Comparison of ENCODE assay signal across 19 cellular contexts in the genomic region with DNA sequence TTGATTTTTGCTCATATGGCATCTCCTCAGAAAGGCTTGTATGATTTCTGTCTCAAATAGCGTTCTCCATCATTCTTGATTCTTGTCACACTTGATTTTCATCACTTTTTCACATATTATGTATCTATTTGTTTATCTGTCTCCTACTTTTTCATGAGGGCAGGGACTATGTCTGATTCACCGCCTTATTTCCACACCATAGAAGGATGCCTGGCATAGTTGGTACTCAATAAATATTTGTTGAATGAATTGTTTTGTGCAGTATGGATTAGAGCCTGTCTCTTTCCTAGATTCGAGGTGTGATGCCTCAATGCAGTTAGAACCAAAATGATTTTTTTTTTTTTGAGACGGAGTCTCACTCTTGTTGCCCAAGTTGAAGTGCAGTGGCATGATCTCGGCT. TPM values are rescaled to one million over a fixed set of nuclear protein-coding genes. Genes with fewer than 3 reads are reported as not detected.
A peak's percentile ranks its signal among the peaks of the same experiment; 100 is the strongest.
DNase-seq lines count a peak whose midpoint lies in the region; ATAC-seq and TF ChIP-seq lines count a peak whose summit lies in the region.
"Had no signal": no experiment of that assay in that cellular context is flagged by ENCODE, and none has a peak within 500 bp of the region (broad histone marks: within the 10 kb centered on the region; RNA-seq: fewer than 3 reads in every experiment).

No MANE protein-coding gene starts in this region.

- no peaks in the 10 kb centered on the region for H3K27me3 ChIP-seq in thyroid gland
- H3K27me3 ChIP-seq: right lobe of liver had no signal

- H3K27ac ChIP-seq in VCaP: peak overlapping the region; percentile 89
- H3K27ac ChIP-seq in thyroid gland: peak overlapping the region; percentile 55 to 69 (median 63)
- H3K27ac ChIP-seq: right lobe of liver had no signal

- H3K4me3 ChIP-seq in thyroid gland (replicated peaks in 1 of 3): no peak overlapping the region
- H3K4me3 ChIP-seq: lung, right lobe of liver had no signal

- intact Hi-C loops in activated naive CD4-positive, alpha-beta T cell treated with anti-CD3 and anti-CD28 coated beads for 36 hours (cut with micrococcal nuclease): no loop called here
- intact Hi-C loops in thyroid gland (cut with DNase I): no loop called here

- H3K36me3 Mint-ChIP-seq in activated naive CD4-positive, alpha-beta T cell treated with anti-CD3 and anti-CD28 coated beads for 36 hours (ENCODE audit: low read depth): peaks cover 51% of the 10 kb centered on the region
- H3K36me3 Mint-ChIP-seq in activated naive CD4-positive, alpha-beta T cell treated with anti-CD3 and anti-CD28 coated beads, Interleukin-2, amount 50 U/mL, for 72 hours: peaks cover 21 to 41% of the 10 kb centered on the region in 2 donors
- H3K36me3 Mint-ChIP-seq in immature natural killer cell: peaks cover 9 to 30% (median 13%) of the 10 kb centered on the region in 3 donors

- no peak for DNase-seq in activated naive CD4-positive, alpha-beta T cell treated with anti-CD3 and anti-CD28 coated beads for 36 hours
- DNase-seq in activated naive CD4-positive, alpha-beta T cell treated with anti-CD3 and anti-CD28 coated beads, Interleukin-2, amount 50 U/mL, for 72 hours (ENCODE audit: low spot score in 2 of 2): no peak
- no peak for DNase-seq in immature natural killer cell
- no peak for DNase-seq in thyroid gland
- no peak for DNase-seq in NCI-H510A treated with DMSO at 0.1 percent for 48 hours (lab: John Stamatoyannopoulos, UW)
- no peak for DNase-seq in cerebellum (ENCODE audit: low spot score)
- no peak for DNase-seq in effector CD4-positive, alpha-beta T cell
- DNase-seq: activated B cell treated with CpG ODN at 0.5 μM for 24 hours; activated CD8-positive, alpha-beta memory T cell treated with anti-CD3 and anti-CD28 coated beads, Interleukin-2, amount 50 U/mL, for 48 hours; cerebellar nuclear complex; GDM1; NCI-H2029; NCI-H526 treated with DMSO at 0.1 percent for 48 hours; right lobe of liver; stimulated activated CD4-positive, alpha-beta T cell treated with anti-CD3 and anti-CD28 coated beads, Interleukin-4, amount 100 ng/mL, for 1 hour had no signal

- peaks cover 2% of the 10 kb centered on the region for H3K9me3 Mint-ChIP-seq in activated naive CD4-positive, alpha-beta T cell treated with anti-CD3 and anti-CD28 coated beads for 36 hours
- H3K9me3 Mint-ChIP-seq in activated naive CD4-positive, alpha-beta T cell treated with anti-CD3 and anti-CD28 coated beads, Interleukin-2, amount 50 U/mL, for 72 hours: no peaks in the 10 kb centered on the region
- no peaks in the 10 kb centered on the region for H3K9me3 Mint-ChIP-seq in immature natural killer cell
- H3K9me3 Mint-ChIP-seq: activated B cell treated with CpG ODN at 0.5 μM for 24 hours, neural crest cell, type B pancreatic cell had no signal

- H3K4me1 ChIP-seq in thyroid gland: peaks cover 10 to 20% of the 10 kb centered on the region in 2 donors
- H3K4me1 ChIP-seq: right lobe of liver had no signal

- WGBS in thyroid gland, 2 donors: 74 to 78% methylated on average over 5 of the region's 5 CpGs

- TF ChIP-seq CTCF in VCaP (conservative IDR thresholded peaks at IDR 0.05): no peak
- no peak for TF ChIP-seq CTCF in thyroid gland (IDR thresholded peaks at IDR 0.05)

- no peak overlapping the region for H3K4me3 Mint-ChIP-seq in activated naive CD4-positive, alpha-beta T cell treated with anti-CD3 and anti-CD28 coated beads for 36 hours
- no peak overlapping the region for H3K4me3 Mint-ChIP-seq in immature natural killer cell
- H3K4me3 Mint-ChIP-seq: activated B cell treated with CpG ODN at 0.5 μM for 24 hours, neural crest cell, type B pancreatic cell had no signal

- H3K27me3 Mint-ChIP-seq in activated naive CD4-positive, alpha-beta T cell treated with anti-CD3 and anti-CD28 coated beads for 36 hours (ENCODE audit: low read depth): no peaks in the 10 kb centered on the region
- no peaks in the 10 kb centered on the region for H3K27me3 Mint-ChIP-seq in immature natural killer cell (ENCODE audit: low read depth in 3 of 3)
- H3K27me3 Mint-ChIP-seq: activated B cell treated with CpG ODN at 0.5 μM for 24 hours, type B pancreatic cell had no signal

- H3K4me1 Mint-ChIP-seq in activated naive CD4-positive, alpha-beta T cell treated with anti-CD3 and anti-CD28 coated beads for 36 hours (ENCODE audit: low read depth): peaks cover 70% of the 10 kb centered on the region
- H3K4me1 Mint-ChIP-seq in immature natural killer cell: peaks cover 12 to 32% of the 10 kb centered on the region in 2 donors

- TF ChIP-seq POLR2A in thyroid gland (IDR thresholded peaks at IDR 0.05): no peak

- CTCF ChIA-PET in activated naive CD4-positive, alpha-beta T cell treated with anti-CD3 and anti-CD28 coated beads for 36 hours (lab: Charles Lee): interaction anchor here (0.8 kb wide), 1 partner anchor 104 kb away, joined by 3 read pairs; no protein-coding TSS in a partner anchor

- peak overlapping the region; percentile 28 for H3K27ac Mint-ChIP-seq in activated naive CD4-positive, alpha-beta T cell treated with anti-CD3 and anti-CD28 coated beads for 36 hours
- no peak overlapping the region for H3K27ac Mint-ChIP-seq in activated naive CD4-positive, alpha-beta T cell treated with anti-CD3 and anti-CD28 coated beads, Interleukin-2, amount 50 U/mL, for 72 hours
- H3K27ac Mint-ChIP-seq in immature natural killer cell: peak overlapping the region in 4 of 6 donors; percentile 5 to 39 (median 16)
- H3K27ac Mint-ChIP-seq: activated B cell treated with CpG ODN at 0.5 μM for 24 hours, type B pancreatic cell had no signal

- peaks cover 12 to 26% of the 10 kb centered on the region in 2 donors for H3K36me3 ChIP-seq in thyroid gland

- no peak for ATAC-seq in activated naive CD4-positive, alpha-beta T cell treated with anti-CD3 and anti-CD28 coated beads, Interleukin-2, amount 50 U/mL, for 72 hours
- ATAC-seq: right lobe of liver had no signal

- no peaks in the 10 kb centered on the region for H3K9me3 ChIP-seq in thyroid gland
- H3K9me3 ChIP-seq: right lobe of liver had no signal

RNA-seq across cellular contexts. Expression of a gene that starts 12.1 kb away (rescaled TPM):
- total RNA-seq in activated naive CD4-positive, alpha-beta T cell treated with anti-CD3 and anti-CD28 coated beads for 36 hours: 100 to 1,000 TPM; 160 to 161 TPM
- 100 to 1,000 TPM; 121 to 178 TPM for total RNA-seq in activated naive CD4-positive, alpha-beta T cell treated with anti-CD3 and anti-CD28 coated beads, Interleukin-2, amount 50 U/mL, for 72 hours
- polyA plus RNA-seq in immature natural killer cell: 100 to 1,000 TPM; 111 to 159 (median 119) TPM
- total RNA-seq in thyroid gland (100 to 1,000 TPM in 3 of 4 donors, 10 to 100 TPM in 1; 79.5 to 119 (median 103) TPM), cerebellum (47.5 TPM)

RNA-seq across cellular contexts. Expression of a gene that starts 29.2 kb away (rescaled TPM):
- 10 to 100 TPM; 46.0 to 48.8 TPM for total RNA-seq in activated naive CD4-positive, alpha-beta T cell treated with anti-CD3 and anti-CD28 coated beads for 36 hours
- 100 to 1,000 TPM in 1 of 2 donors, 10 to 100 TPM in 1; 49.8 to 112 TPM for total RNA-seq in activated naive CD4-positive, alpha-beta T cell treated with anti-CD3 and anti-CD28 coated beads, Interleukin-2, amount 50 U/mL, for 72 hours
- polyA plus RNA-seq in immature natural killer cell: 1 to 10 TPM in 2 of 3 donors, under 1 TPM in 1; 0.04 to 2.3 (median 1.1) TPM
- total RNA-seq in thyroid gland: 10 to 100 TPM; 19.1 to 36.7 (median 31.3) TPM
- total RNA-seq in cerebellum: 16.8 TPM

Comparison
In these comparisons a context has a peak if more than half of its experiments do, and no peak if none do; other contexts are left out.
1. H3K27ac Mint-ChIP-seq: peak in activated naive CD4-positive, alpha-beta T cell treated with anti-CD3 and anti-CD28 coated beads for 36 hours (single experiment) and immature natural killer cell (4 of 6); none in activated naive CD4-positive, alpha-beta T cell treated with anti-CD3 and anti-CD28 coated beads, Interleukin-2, amount 50 U/mL, for 72 hours (0 of 2).